2 cellular contexts compared by ENCODE assay signal in the genomic region with DNA sequence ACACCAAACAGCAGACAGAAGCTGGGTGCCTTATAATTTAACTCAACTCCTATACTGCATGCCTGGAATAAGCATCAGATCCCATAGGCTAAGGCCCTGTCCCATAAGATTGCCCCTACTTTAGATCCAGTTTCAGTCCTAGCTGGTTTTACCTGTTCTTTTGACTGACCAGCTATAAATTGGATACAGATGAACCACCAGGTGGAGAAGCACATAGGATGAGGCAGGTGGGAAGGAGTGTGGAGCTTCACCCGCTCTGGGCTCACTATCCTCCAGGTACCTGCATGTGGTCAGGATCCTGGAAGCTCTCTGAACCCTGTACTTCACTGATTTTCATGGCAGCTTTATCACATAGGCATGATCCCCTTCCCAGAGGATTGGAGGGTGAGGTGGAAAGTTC.
A peak's percentile ranks its signal among the peaks of the same experiment; 100 is the strongest.
TF ChIP-seq lines count a peak whose summit lies in the region.

No MANE protein-coding gene starts in this region.

TF ChIP-seq in HepG2, 621 proteins besides CTCF, POLR2A, EP300 and RAD21:
- TF ChIP-seq SMC3 (IDR thresholded peaks at IDR 0.05; ENCODE audit: low read length) (peak; percentile 53; the same call in 1 of the 2 replicates), STAG1 (CRISPR knock-in tag; IDR thresholded peaks at IDR 0.05) (0 out of 2 replicates have a peak, but pooled peaks have one; percentile 9), ZNF766 (CRISPR knock-in tag; IDR thresholded peaks at IDR 0.05; ENCODE audit: borderline replicate concordance) (no peak)

TF ChIP-seq in K562, 482 proteins besides CTCF, POLR2A, EP300 and RAD21:
- no peak for TF ChIP-seq EWSR1 (IDR thresholded peaks at IDR 0.05; ENCODE audit: borderline replicate concordance, low read depth, partially characterized antibody)
- TF ChIP-seq, protein P1, sequence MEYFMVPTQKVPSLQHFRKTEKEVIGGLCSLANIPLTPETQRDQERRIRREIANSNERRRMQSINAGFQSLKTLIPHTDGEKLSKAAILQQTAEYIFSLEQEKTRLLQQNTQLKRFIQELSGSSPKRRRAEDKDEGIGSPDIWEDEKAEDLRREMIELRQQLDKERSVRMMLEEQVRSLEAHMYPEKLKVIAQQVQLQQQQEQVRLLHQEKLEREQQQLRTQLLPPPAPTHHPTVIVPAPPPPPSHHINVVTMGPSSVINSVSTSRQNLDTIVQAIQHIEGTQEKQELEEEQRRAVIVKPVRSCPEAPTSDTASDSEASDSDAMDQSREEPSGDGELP (CRISPR knock-in tag; IDR thresholded peaks at IDR 0.05; ENCODE audit: borderline replicate concordance), result no peak
- TF ChIP-seq TOE1 (IDR thresholded peaks at IDR 0.05; ENCODE audit: borderline replicate concordance), result no peak
- 0 out of 2 replicates have a peak, but pooled peaks have one; percentile 30 for TF ChIP-seq TOE1 (CRISPR knock-in tag; IDR thresholded peaks at IDR 0.05; ENCODE audit: borderline replicate concordance, low read depth)
